In the genomic region with DNA sequence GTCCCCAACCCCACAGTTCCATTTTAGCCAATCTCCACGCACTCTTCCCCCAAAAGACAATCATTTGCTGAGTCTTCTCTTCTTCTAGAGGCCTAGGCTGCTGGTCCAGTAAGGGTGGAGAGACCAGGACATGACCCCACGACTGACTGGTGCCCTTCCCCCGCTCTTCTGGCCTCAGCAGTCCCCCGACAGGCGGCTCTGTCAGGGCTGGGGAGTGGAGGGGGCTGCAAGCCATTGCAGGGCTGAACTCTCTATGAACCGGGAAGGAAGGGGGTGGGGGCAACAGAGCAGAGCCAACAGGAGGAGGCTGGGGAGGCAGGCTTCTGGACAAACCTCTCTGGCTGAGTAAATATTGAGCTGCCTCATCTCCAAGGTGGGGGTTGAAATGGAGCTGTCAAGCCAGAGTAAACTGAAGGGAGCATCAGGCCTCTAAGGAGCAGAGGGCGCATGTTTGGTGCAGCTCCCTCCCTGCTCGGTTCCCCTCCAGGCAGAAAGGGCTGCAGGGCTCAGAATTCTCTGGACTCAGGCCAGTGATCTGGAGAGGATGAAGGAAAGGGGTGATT, we compare ENCODE assay signal across 1 cellular context.
TF ChIP-seq lines count a peak whose summit lies in the region.

No MANE protein-coding gene starts in this region.

TF ChIP-seq in K562, 482 proteins besides CTCF, POLR2A, EP300 and RAD21 (continued from another document and continues in another):
- TF ChIP-seq, protein P1, sequence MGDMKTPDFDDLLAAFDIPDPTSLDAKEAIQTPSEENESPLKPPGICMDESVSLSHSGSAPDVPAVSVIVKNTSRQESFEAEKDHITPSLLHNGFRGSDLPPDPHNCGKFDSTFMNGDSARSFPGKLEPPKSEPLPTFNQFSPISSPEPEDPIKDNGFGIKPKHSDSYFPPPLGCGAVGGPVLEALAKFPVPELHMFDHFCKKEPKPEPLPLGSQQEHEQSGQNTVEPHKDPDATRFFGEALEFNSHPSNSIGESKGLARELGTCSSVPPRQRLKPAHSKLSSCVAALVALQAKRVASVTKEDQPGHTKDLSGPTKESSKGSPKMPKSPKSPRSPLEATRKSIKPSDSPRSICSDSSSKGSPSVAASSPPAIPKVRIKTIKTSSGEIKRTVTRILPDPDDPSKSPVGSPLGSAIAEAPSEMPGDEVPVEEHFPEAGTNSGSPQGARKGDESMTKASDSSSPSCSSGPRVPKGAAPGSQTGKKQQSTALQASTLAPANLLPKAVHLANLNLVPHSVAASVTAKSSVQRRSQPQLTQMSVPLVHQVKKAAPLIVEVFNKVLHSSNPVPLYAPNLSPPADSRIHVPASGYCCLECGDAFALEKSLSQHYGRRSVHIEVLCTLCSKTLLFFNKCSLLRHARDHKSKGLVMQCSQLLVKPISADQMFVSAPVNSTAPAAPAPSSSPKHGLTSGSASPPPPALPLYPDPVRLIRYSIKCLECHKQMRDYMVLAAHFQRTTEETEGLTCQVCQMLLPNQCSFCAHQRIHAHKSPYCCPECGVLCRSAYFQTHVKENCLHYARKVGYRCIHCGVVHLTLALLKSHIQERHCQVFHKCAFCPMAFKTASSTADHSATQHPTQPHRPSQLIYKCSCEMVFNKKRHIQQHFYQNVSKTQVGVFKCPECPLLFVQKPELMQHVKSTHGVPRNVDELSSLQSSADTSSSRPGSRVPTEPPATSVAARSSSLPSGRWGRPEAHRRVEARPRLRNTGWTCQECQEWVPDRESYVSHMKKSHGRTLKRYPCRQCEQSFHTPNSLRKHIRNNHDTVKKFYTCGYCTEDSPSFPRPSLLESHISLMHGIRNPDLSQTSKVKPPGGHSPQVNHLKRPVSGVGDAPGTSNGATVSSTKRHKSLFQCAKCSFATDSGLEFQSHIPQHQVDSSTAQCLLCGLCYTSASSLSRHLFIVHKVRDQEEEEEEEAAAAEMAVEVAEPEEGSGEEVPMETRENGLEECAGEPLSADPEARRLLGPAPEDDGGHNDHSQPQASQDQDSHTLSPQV (IDR thresholded peaks at IDR 0.05): peak; percentile 85
- TF ChIP-seq ETV6 (IDR thresholded peaks at IDR 0.05; ENCODE audit: borderline replicate concordance in 1 of 2, low read depth in 2 of 2, low read length in 1 of 2) (no peak), ETV6 (CRISPR knock-in tag; IDR thresholded peaks at IDR 0.05; ENCODE audit: borderline replicate concordance) (no peak), TAF15 (IDR thresholded peaks at IDR 0.05; ENCODE audit: low read depth, low read length) (no peak), HDGF (IDR thresholded peaks at IDR 0.05) (no peak), RBM22 (IDR thresholded peaks at IDR 0.05; ENCODE audit: low read depth, low read length, poor library complexity, severe bottlenecking) (no peak), MCM2 (IDR thresholded peaks at IDR 0.05; ENCODE audit: low read depth) (no peak), CHD4 (IDR thresholded peaks at IDR 0.05; ENCODE audit: insufficient read depth, insufficient replicate concordance, low read depth, low read length, poor library complexity, severe bottlenecking) (no peak), GTF2A2 (tag; IDR thresholded peaks at IDR 0.05) (no peak), ZNF324 (CRISPR knock-in tag; IDR thresholded peaks at IDR 0.05) (no peak), ZNF184 (CRISPR knock-in tag; IDR thresholded peaks at IDR 0.05) (no peak), NR3C1 (CRISPR knock-in tag; IDR thresholded peaks at IDR 0.05) (no peak), ZBTB1 (CRISPR knock-in tag; IDR thresholded peaks at IDR 0.05; ENCODE audit: borderline replicate concordance, low read depth) (no peak), POLR3A (IDR thresholded peaks at IDR 0.05; ENCODE audit: borderline replicate concordance, extremely low read depth, insufficient read depth, insufficient read length) (no peak), POU5F1 (IDR thresholded peaks at IDR 0.05; ENCODE audit: borderline replicate concordance, low read depth, low read length, partially characterized antibody) (no peak), RCOR1 (IDR thresholded peaks at IDR 0.05; ENCODE audit: borderline replicate concordance in 1 of 2, low read depth in 2 of 2, low read length in 2 of 2) (peak in 1 of 2 experiments; percentile 9; a peak in 1 of 4 replicates), PHF8 (IDR thresholded peaks at IDR 0.05; ENCODE audit: borderline replicate concordance, low read length) (no peak), SMARCC2 (IDR thresholded peaks at IDR 0.05; ENCODE audit: low read depth) (no peak), IFI16 (CRISPR knock-in tag; IDR thresholded peaks at IDR 0.05) (no peak), SREBF1 (IDR thresholded peaks at IDR 0.05; ENCODE audit: borderline replicate concordance, low read depth, low read length) (no peak), HEY1 (CRISPR knock-in tag; IDR thresholded peaks at IDR 0.05; ENCODE audit: borderline replicate concordance) (no peak), ARHGAP35 (IDR thresholded peaks at IDR 0.05; ENCODE audit: partially characterized antibody) (no peak), MTA2 (IDR thresholded peaks at IDR 0.05; ENCODE audit: low read depth) (no peak), FOXM1 (IDR thresholded peaks at IDR 0.05; ENCODE audit: low read depth) (no peak), FOXM1 (CRISPR knock-in tag; IDR thresholded peaks at IDR 0.05; ENCODE audit: low read depth) (no peak), HNRNPL (IDR thresholded peaks at IDR 0.05; ENCODE audit: low read depth, low read length) (no peak), ARNT (IDR thresholded peaks at IDR 0.05) (no peak), PURB (CRISPR knock-in tag; IDR thresholded peaks at IDR 0.05; ENCODE audit: low read depth) (no peak), MEIS2 (IDR thresholded peaks at IDR 0.05; ENCODE audit: partially characterized antibody) (peak; percentile 69), HMG20B (CRISPR knock-in tag; IDR thresholded peaks at IDR 0.05) (no peak), TAF1 (IDR thresholded peaks at IDR 0.05; ENCODE audit: control insufficient read depth, extremely low read depth, insufficient read depth, low read length, severe bottlenecking) (peak; percentile 70), BRF1 (IDR thresholded peaks at IDR 0.05; ENCODE audit: borderline replicate concordance, extremely low read depth, insufficient read length) (no peak), BCL6 (CRISPR knock-in tag; IDR thresholded peaks at IDR 0.05) (no peak), GATAD2A (IDR thresholded peaks at IDR 0.05) (peak; percentile 50; the same call in 1 of the 2 replicates), GATAD2B (IDR thresholded peaks at IDR 0.05; ENCODE audit: borderline replicate concordance) (no peak), MBD1 (CRISPR knock-in tag; IDR thresholded peaks at IDR 0.05) (no peak), CHD2 (IDR thresholded peaks at IDR 0.05; ENCODE audit: low read depth, low read length) (peak; percentile 38; the same call in 1 of the 2 replicates), ZBTB8A (IDR thresholded peaks at IDR 0.05; ENCODE audit: partially characterized antibody) (no peak), ZNF707 (CRISPR knock-in tag; conservative IDR thresholded peaks at IDR 0.05) (no peak), ZFX (CRISPR knock-in tag; IDR thresholded peaks at IDR 0.05) (peak; percentile 36), ZBTB12 (CRISPR knock-in tag; IDR thresholded peaks at IDR 0.05) (no peak), FOSL1 (tag; conservative IDR thresholded peaks at IDR 0.05) (no peak)
- TF ChIP-seq, protein P2, sequence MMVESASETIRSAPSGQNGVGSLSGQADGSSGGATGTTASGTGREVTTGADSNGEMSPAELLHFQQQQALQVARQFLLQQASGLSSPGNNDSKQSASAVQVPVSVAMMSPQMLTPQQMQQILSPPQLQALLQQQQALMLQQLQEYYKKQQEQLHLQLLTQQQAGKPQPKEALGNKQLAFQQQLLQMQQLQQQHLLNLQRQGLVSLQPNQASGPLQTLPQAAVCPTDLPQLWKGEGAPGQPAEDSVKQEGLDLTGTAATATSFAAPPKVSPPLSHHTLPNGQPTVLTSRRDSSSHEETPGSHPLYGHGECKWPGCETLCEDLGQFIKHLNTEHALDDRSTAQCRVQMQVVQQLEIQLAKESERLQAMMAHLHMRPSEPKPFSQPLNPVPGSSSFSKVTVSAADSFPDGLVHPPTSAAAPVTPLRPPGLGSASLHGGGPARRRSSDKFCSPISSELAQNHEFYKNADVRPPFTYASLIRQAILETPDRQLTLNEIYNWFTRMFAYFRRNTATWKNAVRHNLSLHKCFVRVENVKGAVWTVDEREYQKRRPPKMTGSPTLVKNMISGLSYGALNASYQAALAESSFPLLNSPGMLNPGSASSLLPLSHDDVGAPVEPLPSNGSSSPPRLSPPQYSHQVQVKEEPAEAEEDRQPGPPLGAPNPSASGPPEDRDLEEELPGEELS (CRISPR knock-in tag; IDR thresholded peaks at IDR 0.05; ENCODE audit: borderline replicate concordance): no peak
- TF ChIP-seq, protein P3, sequence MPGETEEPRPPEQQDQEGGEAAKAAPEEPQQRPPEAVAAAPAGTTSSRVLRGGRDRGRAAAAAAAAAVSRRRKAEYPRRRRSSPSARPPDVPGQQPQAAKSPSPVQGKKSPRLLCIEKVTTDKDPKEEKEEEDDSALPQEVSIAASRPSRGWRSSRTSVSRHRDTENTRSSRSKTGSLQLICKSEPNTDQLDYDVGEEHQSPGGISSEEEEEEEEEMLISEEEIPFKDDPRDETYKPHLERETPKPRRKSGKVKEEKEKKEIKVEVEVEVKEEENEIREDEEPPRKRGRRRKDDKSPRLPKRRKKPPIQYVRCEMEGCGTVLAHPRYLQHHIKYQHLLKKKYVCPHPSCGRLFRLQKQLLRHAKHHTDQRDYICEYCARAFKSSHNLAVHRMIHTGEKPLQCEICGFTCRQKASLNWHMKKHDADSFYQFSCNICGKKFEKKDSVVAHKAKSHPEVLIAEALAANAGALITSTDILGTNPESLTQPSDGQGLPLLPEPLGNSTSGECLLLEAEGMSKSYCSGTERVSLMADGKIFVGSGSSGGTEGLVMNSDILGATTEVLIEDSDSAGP (CRISPR knock-in tag; IDR thresholded peaks at IDR 0.05): no peak
- TF ChIP-seq, protein P4, sequence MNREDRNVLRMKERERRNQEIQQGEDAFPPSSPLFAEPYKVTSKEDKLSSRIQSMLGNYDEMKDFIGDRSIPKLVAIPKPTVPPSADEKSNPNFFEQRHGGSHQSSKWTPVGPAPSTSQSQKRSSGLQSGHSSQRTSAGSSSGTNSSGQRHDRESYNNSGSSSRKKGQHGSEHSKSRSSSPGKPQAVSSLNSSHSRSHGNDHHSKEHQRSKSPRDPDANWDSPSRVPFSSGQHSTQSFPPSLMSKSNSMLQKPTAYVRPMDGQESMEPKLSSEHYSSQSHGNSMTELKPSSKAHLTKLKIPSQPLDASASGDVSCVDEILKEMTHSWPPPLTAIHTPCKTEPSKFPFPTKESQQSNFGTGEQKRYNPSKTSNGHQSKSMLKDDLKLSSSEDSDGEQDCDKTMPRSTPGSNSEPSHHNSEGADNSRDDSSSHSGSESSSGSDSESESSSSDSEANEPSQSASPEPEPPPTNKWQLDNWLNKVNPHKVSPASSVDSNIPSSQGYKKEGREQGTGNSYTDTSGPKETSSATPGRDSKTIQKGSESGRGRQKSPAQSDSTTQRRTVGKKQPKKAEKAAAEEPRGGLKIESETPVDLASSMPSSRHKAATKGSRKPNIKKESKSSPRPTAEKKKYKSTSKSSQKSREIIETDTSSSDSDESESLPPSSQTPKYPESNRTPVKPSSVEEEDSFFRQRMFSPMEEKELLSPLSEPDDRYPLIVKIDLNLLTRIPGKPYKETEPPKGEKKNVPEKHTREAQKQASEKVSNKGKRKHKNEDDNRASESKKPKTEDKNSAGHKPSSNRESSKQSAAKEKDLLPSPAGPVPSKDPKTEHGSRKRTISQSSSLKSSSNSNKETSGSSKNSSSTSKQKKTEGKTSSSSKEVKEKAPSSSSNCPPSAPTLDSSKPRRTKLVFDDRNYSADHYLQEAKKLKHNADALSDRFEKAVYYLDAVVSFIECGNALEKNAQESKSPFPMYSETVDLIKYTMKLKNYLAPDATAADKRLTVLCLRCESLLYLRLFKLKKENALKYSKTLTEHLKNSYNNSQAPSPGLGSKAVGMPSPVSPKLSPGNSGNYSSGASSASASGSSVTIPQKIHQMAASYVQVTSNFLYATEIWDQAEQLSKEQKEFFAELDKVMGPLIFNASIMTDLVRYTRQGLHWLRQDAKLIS (CRISPR knock-in tag; IDR thresholded peaks at IDR 0.05): no peak
- TF ChIP-seq, protein P5, sequence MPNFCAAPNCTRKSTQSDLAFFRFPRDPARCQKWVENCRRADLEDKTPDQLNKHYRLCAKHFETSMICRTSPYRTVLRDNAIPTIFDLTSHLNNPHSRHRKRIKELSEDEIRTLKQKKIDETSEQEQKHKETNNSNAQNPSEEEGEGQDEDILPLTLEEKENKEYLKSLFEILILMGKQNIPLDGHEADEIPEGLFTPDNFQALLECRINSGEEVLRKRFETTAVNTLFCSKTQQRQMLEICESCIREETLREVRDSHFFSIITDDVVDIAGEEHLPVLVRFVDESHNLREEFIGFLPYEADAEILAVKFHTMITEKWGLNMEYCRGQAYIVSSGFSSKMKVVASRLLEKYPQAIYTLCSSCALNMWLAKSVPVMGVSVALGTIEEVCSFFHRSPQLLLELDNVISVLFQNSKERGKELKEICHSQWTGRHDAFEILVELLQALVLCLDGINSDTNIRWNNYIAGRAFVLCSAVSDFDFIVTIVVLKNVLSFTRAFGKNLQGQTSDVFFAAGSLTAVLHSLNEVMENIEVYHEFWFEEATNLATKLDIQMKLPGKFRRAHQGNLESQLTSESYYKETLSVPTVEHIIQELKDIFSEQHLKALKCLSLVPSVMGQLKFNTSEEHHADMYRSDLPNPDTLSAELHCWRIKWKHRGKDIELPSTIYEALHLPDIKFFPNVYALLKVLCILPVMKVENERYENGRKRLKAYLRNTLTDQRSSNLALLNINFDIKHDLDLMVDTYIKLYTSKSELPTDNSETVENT (CRISPR knock-in tag; IDR thresholded peaks at IDR 0.05): no peak
